8 cellular contexts compared by ENCODE assay signal in the genomic region with DNA sequence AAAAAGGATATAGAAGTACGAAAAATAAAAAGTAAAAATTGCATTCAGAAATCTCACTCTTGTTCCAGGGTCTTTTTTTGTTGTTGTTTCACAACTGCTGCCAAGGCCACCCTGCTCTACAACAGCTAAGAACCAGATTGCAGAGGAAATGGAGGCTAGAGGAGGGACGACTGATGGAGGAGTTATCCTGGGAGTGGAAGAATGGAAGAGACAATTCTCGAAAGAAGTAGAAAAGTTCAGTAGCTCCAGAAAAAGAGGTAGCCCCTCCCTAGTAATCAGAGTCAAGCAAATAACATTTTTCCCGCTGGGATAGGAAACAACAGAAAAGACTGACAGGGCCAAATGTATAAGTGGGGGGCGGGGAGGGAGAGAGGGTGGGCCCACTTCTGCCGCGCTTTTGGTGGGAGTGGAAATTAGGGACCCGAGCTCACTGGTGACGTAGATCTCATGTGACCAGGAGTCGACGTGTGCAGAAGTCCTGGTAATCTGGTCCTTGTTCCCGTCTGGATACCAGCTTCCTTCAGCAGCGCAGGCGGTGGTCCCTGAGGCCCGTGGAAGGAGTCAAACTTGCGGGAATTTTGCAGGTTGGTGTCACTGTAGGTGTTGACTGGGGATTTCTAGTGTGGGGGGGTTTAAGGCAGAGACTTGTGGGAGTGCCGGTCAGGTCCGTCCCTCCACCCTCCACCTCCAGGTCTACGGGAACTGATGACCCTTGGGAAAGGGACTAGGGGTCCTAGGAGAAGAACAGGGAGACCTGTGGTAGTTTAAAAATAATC. TPM values are rescaled to one million over a fixed set of nuclear protein-coding genes. Genes with fewer than 3 reads are reported as not detected.
DNase-seq lines count a peak whose midpoint lies in the region; ATAC-seq and TF ChIP-seq lines count a peak whose summit lies in the region.

A gene with protein sequence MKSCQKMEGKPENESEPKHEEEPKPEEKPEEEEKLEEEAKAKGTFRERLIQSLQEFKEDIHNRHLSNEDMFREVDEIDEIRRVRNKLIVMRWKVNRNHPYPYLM (plus strand): TSS at position 484 of the 776 bp plus-strand sequence. CDS start 1,179 bp downstream, outside the sequence.

- ATAC-seq in GM18909 (IDR thresholded peaks at IDR 0.05; ENCODE audit: poor library complexity, unreplicated experiment) (peak; percentile 53), omental fat pad (ENCODE audit: low FRiP score) (peak; percentile 86), HG02798 (IDR thresholded peaks at IDR 0.05; ENCODE audit: poor library complexity, unreplicated experiment) (no peak), HG03457 (IDR thresholded peaks at IDR 0.05; ENCODE audit: unreplicated experiment) (no peak)

- H3K9me3 ChIP-seq in ascending aorta, result no peaks in the 10 kb centered on the region
- no peaks in the 10 kb centered on the region for H3K9me3 ChIP-seq in left ventricle myocardium inferior (replicated peaks)

- H3K27me3 ChIP-seq in ascending aorta, result no peaks in the 10 kb centered on the region
- no peaks in the 10 kb centered on the region for H3K27me3 ChIP-seq in left ventricle myocardium inferior (ENCODE audit: low read depth)

- H3K4me3 ChIP-seq in ascending aorta (peak within 1 kb of the TSS; percentile 68 to 72), left ventricle myocardium inferior (peak within 1 kb of the TSS; percentile 77)

- peak within 1 kb of the TSS; percentile 86 to 89 for H3K27ac ChIP-seq in ascending aorta
- peak within 1 kb of the TSS; percentile 88 for H3K27ac ChIP-seq in left ventricle myocardium inferior (replicated peaks)

- no peak for TF ChIP-seq CTCF in ascending aorta (IDR thresholded peaks at IDR 0.05)
- no peak for TF ChIP-seq CTCF in left ventricle myocardium inferior (IDR thresholded peaks at IDR 0.05; ENCODE audit: borderline replicate concordance)
- no peak for TF ChIP-seq CTCF in omental fat pad (IDR thresholded peaks at IDR 0.05)

- intact Hi-C loops in ascending aorta (cut with DNase I), result loop anchor here (1.0 to 10.0 kb wide), 4 partner anchors 21 to 331 kb away; a partner anchor contains a TSS
- intact Hi-C loops in left ventricle myocardium inferior (cut with micrococcal nuclease), result no loop called here

- H3K36me3 ChIP-seq in ascending aorta (no peaks in the 10 kb centered on the region), left ventricle myocardium inferior (no peaks in the 10 kb centered on the region)

- H3K4me1 ChIP-seq in ascending aorta (no peaks in the 10 kb centered on the region), left ventricle myocardium inferior (peaks cover 5% of the 10 kb centered on the region)

- in situ Hi-C loops in ACHN (cut with HindIII; ENCODE audit: low pct_ligation_motif_present, low pct_unique_long_range_greater_than_20kb, low sequenced_read_pairs), result no loop called here

- peak; percentile 62 for DNase-seq in ACHN
- peak; percentile 92 for DNase-seq in NCI-H2227 (lab: John Stamatoyannopoulos, UW; ENCODE audit: unreplicated experiment)
- peak in 1 of 2 donors; percentile 79 for DNase-seq in ascending aorta (ENCODE audit: low spot score in 2 of 2)
- DNase-seq in left ventricle myocardium inferior, result peak; percentile 42
- no peak for DNase-seq in omental fat pad (ENCODE audit: low spot score)

RNA-seq across cellular contexts. Expression of the gene that starts here (rescaled TPM):
- total RNA-seq in ascending aorta, result 20.9 TPM
- total RNA-seq in left ventricle myocardium inferior, result 23.7 TPM
- 100 to 1,000 TPM in 1 of 4 donors, 10 to 100 TPM in 3; 55.2 to 129 (median 70.8) TPM for total RNA-seq in omental fat pad

Comparison
In these comparisons a context has a peak if more than half of its experiments do, and no peak if none do; other contexts are left out.
1. ATAC-seq: peak in GM18909 (single experiment) and omental fat pad (single experiment); none in HG02798 (single experiment) and HG03457 (single experiment).